ENCODE assay signal across 14 cellular contexts in the genomic region with DNA sequence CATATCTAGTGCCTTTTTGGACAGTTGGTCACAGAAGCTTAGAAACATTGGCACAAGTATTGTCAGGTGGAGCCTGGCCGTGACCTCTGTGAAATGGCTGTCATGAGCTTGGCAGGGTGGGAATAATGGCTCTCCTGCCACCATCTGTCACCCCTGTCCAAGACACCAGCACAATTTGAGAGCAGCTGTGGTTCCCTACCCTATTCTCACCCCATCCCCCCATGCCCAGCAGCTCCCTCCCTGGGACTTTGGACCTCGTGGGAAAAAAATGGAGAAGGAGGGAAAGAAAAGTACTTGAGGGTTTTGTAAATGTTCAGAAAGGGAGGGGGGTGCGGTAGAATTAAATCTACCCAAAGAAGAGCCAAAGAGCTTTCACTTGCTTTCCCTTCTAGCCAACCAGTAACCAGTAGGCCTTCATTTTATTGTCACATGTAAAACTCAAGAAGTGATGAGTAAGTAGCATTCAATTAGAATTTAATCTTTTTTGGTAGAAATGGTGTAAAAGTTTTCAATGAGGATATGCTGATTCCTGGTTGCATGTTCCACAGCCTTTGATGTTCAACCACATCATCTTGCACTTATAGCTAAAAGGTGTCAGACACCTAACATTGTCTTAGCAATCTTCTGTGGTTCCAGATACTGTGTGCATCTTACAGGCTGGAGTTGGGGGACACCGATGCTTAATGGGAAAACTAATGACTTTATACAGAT.
DNase-seq lines count a peak whose midpoint lies in the region; ATAC-seq, FAIRE-seq and TF ChIP-seq lines count a peak whose summit lies in the region.
"Had no signal": no experiment of that assay in that cellular context is flagged by ENCODE, and none has a peak within 500 bp of the region (broad histone marks: within the 10 kb centered on the region; RNA-seq: fewer than 3 reads in every experiment).

No MANE protein-coding gene starts in this region.

- H3K27ac ChIP-seq in A549 (peak overlapping the region; percentile 63 to 68), endodermal cell (ENCODE audit: low read depth, low read length) (peak overlapping the region; percentile 54), left lung (no peak overlapping the region), stomach (no peak overlapping the region)
- H3K27ac ChIP-seq: adrenal gland, gastrocnemius medialis, parathyroid adenoma had no signal

- no peak overlapping the region for H3K27ac Mint-ChIP-seq in endodermal cell

- H3K27me3 Mint-ChIP-seq in endodermal cell (ENCODE audit: insufficient read depth) = no peaks in the 10 kb centered on the region

- no peaks in the 10 kb centered on the region for H3K9me3 Mint-ChIP-seq in endodermal cell

- H3K27me3 ChIP-seq in endodermal cell (ENCODE audit: control insufficient read depth, insufficient read depth, low read length, poor library complexity, severe bottlenecking) (no peaks in the 10 kb centered on the region), left lung (no peaks in the 10 kb centered on the region), stomach (no peaks in the 10 kb centered on the region)
- H3K27me3 ChIP-seq: adrenal gland, gastrocnemius medialis had no signal

- TF ChIP-seq POLR2A in A549 (IDR thresholded peaks at IDR 0.05; ENCODE audit: low read length) (no peak), stomach (IDR thresholded peaks at IDR 0.05) (no peak)

- TF ChIP-seq EP300 in A549 (IDR thresholded peaks at IDR 0.05) (no peak), stomach (IDR thresholded peaks at IDR 0.05) (no peak)

- POLR2A ChIA-PET in A549 (lab: Yijun Ruan, JAX) = interaction anchor here (1.0 kb wide), 1 partner anchor 21 kb away, joined by 3 read pairs; no protein-coding TSS in a partner anchor

- intact Hi-C loops in left lung (cut with DNase I) (no loop called here), stomach (cut with DNase I; ENCODE audit: low total_unique reads) (no loop called here)

- H3K9ac ChIP-seq in endodermal cell (ENCODE audit: extremely low read depth, low read length, poor library complexity, severe bottlenecking) = no peak overlapping the region
- H3K9ac ChIP-seq: parathyroid adenoma had no signal

- FAIRE-seq in A549 (lab: Jason Lieb, UNC) (no peak), GM18507 (lab: Jason Lieb, UNC) (peak; percentile 51)
- FAIRE-seq: endothelial cell of umbilical vein, urothelium cell line had no signal

- TF ChIP-seq CTCF in A549 (IDR thresholded peaks at IDR 0.05) (no peak), endodermal cell (conservative IDR thresholded peaks at IDR 0.05) (no peak), left lung (IDR thresholded peaks at IDR 0.05) (no peak), stomach (IDR thresholded peaks at IDR 0.05) (no peak)

- H3K9me3 ChIP-seq in A549 = no peaks in the 10 kb centered on the region
- no peaks in the 10 kb centered on the region for H3K9me3 ChIP-seq in endodermal cell (ENCODE audit: control insufficient read depth, low read length)
- H3K9me3 ChIP-seq in left lung = no peaks in the 10 kb centered on the region
- H3K9me3 ChIP-seq in stomach = no peaks in the 10 kb centered on the region
- H3K9me3 ChIP-seq: adrenal gland, gastrocnemius medialis had no signal

- peaks cover 41% of the 10 kb centered on the region for H3K4me1 ChIP-seq in A549
- no peaks in the 10 kb centered on the region for H3K4me1 ChIP-seq in endodermal cell (ENCODE audit: control insufficient read depth, insufficient read depth, low read length)
- no peaks in the 10 kb centered on the region for H3K4me1 ChIP-seq in left lung
- H3K4me1 ChIP-seq in stomach = no peaks in the 10 kb centered on the region
- H3K4me1 ChIP-seq: adrenal gland, gastrocnemius medialis, parathyroid adenoma had no signal

- H3K36me3 ChIP-seq in endodermal cell (ENCODE audit: control insufficient read depth, insufficient read depth, low read length) (no peaks in the 10 kb centered on the region), left lung (no peaks in the 10 kb centered on the region), stomach (no peaks in the 10 kb centered on the region)
- H3K36me3 ChIP-seq: adrenal gland, gastrocnemius medialis had no signal

- CTCF ChIA-PET in A549 (lab: Yijun Ruan, JAX) = interaction anchor here (0.5 to 1.2 kb wide), 2 partner anchors 28 to 180 kb away, joined by 3 read pairs; no protein-coding TSS in a partner anchor

- ATAC-seq in A549 = peak in 1 of 2 experiments; percentile 23; a peak in 2 of 6 replicates
- no peak for ATAC-seq in left lung
- no peak for ATAC-seq in HG02571 (IDR thresholded peaks at IDR 0.05; ENCODE audit: unreplicated experiment)
- ATAC-seq: gastrocnemius medialis had no signal

- no peak for TF ChIP-seq RAD21 in A549 (conservative IDR thresholded peaks at IDR 0.05 in 1 of 2, IDR thresholded peaks at IDR 0.05 in 1 of 2)

- DNase-seq in A549 (ENCODE audit: low read depth in 1 of 2, low spot score in 1 of 2) = no peak
- DNase-seq in GM18507 (ENCODE audit: extremely low spot score, insufficient read length, low read depth) = no peak
- DNase-seq in NCI-H524 (lab: John Stamatoyannopoulos, UW) = peak; percentile 94 to 95
- no peak for DNase-seq in endodermal cell
- DNase-seq in left lung = no peak
- DNase-seq in activated naive CD4-positive, alpha-beta T cell treated with anti-CD3 and anti-CD28 coated beads, Interleukin-2, amount 50 U/mL, for 16 hours = no peak
- no peak for DNase-seq in stomach
- DNase-seq: adrenal gland; gastrocnemius medialis; stimulated activated naive CD4-positive, alpha-beta T cell treated with Interleukin-2 at 50 U/mL for 16 hours had no signal

- H3K4me1 Mint-ChIP-seq in endodermal cell = peaks cover 12% of the 10 kb centered on the region

- no peak overlapping the region for H3K4me3 Mint-ChIP-seq in endodermal cell

- H3K4me2 ChIP-seq in A549 = peak overlapping the region; percentile 74

- H3K36me3 Mint-ChIP-seq in endodermal cell (ENCODE audit: low read depth) = no peaks in the 10 kb centered on the region

- H3K4me3 ChIP-seq in A549 (no peak overlapping the region), endodermal cell (ENCODE audit: low read length) (no peak overlapping the region), left lung (no peak overlapping the region), stomach (no peak overlapping the region)
- H3K4me3 ChIP-seq: adrenal gland, gastrocnemius medialis had no signal

- 77% methylated on average over 4 of the region's 4 CpGs for WGBS in A549 (ENCODE audit: missing lambda C conversion rate)
- WGBS in endodermal cell (ENCODE audit: insufficient coverage in 1 of 2, insufficient read length in 1 of 2), 2 experiments = 88% methylated on average over 4 of the region's 4 CpGs; no CpG with 5 or more reads in 1 of the 2 experiments
- 80 to 96% (median 87%) methylated on average over 4 of the region's 4 CpGs for WGBS in stomach, 5 donors

TF ChIP-seq in A549, 52 proteins besides CTCF, POLR2A, EP300 and RAD21 (continues in another document):
- TF ChIP-seq, protein P1, sequence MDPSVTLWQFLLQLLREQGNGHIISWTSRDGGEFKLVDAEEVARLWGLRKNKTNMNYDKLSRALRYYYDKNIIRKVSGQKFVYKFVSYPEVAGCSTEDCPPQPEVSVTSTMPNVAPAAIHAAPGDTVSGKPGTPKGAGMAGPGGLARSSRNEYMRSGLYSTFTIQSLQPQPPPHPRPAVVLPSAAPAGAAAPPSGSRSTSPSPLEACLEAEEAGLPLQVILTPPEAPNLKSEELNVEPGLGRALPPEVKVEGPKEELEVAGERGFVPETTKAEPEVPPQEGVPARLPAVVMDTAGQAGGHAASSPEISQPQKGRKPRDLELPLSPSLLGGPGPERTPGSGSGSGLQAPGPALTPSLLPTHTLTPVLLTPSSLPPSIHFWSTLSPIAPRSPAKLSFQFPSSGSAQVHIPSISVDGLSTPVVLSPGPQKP (IDR thresholded peaks at IDR 0.05; ENCODE audit: low read depth, low read length) = no peak
- TF ChIP-seq, protein P2, sequence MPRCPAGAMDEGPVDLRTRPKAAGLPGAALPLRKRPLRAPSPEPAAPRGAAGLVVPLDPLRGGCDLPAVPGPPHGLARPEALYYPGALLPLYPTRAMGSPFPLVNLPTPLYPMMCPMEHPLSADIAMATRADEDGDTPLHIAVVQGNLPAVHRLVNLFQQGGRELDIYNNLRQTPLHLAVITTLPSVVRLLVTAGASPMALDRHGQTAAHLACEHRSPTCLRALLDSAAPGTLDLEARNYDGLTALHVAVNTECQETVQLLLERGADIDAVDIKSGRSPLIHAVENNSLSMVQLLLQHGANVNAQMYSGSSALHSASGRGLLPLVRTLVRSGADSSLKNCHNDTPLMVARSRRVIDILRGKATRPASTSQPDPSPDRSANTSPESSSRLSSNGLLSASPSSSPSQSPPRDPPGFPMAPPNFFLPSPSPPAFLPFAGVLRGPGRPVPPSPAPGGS (IDR thresholded peaks at IDR 0.05) = no peak
- no peak for TF ChIP-seq TP53 (CRISPR knock-in tag; IDR thresholded peaks at IDR 0.05)
- TF ChIP-seq, protein P3, sequence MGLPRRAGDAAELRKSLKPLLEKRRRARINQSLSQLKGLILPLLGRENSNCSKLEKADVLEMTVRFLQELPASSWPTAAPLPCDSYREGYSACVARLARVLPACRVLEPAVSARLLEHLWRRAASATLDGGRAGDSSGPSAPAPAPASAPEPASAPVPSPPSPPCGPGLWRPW (IDR thresholded peaks at IDR 0.05) = no peak
- no peak for TF ChIP-seq MYC (IDR thresholded peaks at IDR 0.05; ENCODE audit: borderline replicate concordance, low read length)
- no peak for TF ChIP-seq CHD2 (IDR thresholded peaks at IDR 0.05; ENCODE audit: low read length, partially characterized antibody)
- no peak for TF ChIP-seq HEYL (CRISPR knock-in tag; IDR thresholded peaks at IDR 0.05)
- TF ChIP-seq ZC3H11A (IDR thresholded peaks at IDR 0.05) = no peak
- no peak for TF ChIP-seq TFCP2L1 (CRISPR knock-in tag; IDR thresholded peaks at IDR 0.05)
- TF ChIP-seq, protein P4, sequence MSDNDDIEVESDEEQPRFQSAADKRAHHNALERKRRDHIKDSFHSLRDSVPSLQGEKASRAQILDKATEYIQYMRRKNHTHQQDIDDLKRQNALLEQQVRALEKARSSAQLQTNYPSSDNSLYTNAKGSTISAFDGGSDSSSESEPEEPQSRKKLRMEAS (IDR thresholded peaks at IDR 0.05) = no peak
- no peak for TF ChIP-seq SREBF2 (IDR thresholded peaks at IDR 0.05)
- TF ChIP-seq RCOR1 (IDR thresholded peaks at IDR 0.05; ENCODE audit: low read depth, low read length) = no peak
- no peak for TF ChIP-seq FOSB (CRISPR knock-in tag; IDR thresholded peaks at IDR 0.05)
- TF ChIP-seq CHD4 (IDR thresholded peaks at IDR 0.05; ENCODE audit: borderline replicate concordance) = no peak

Comparison
In these comparisons a context has a peak if more than half of its experiments do, and no peak if none do; other contexts are left out.
1. DNase-seq: peak in NCI-H524 (2 of 2); none in A549 (0 of 2), GM18507 (single experiment), endodermal cell (single experiment), left lung (0 of 2), activated naive CD4-positive, alpha-beta T cell treated with anti-CD3 and anti-CD28 coated beads, Interleukin-2, amount 50 U/mL, for 16 hours (single experiment) and stomach (single experiment).
2. H3K27ac ChIP-seq: peak in A549 (2 of 2) and endodermal cell (single experiment); none in left lung (0 of 2) and stomach (0 of 5).